ENCODE assay signal across 15 cellular contexts in genomic region chr6:107565165-107565723, GRCh38.
"Had no signal": no experiment of that assay in that cellular context is flagged by ENCODE, and none has a peak within 500 bp of the region (broad histone marks: within the 10 kb centered on the region; RNA-seq: fewer than 3 reads in every experiment).

No MANE protein-coding gene starts in this region.

- H3K27ac ChIP-seq: hepatocyte, neutrophil had no signal

- DNase-seq: activated CD4-positive, CD25-positive, alpha-beta regulatory T cell treated with anti-CD3 and anti-CD28 coated beads, Interleukin-2, amount 50 U/mL, for 72 hours; activated naive CD4-positive, alpha-beta T cell treated with anti-CD3 and anti-CD28 coated beads for 36 hours; activated naive CD8-positive, alpha-beta T cell treated with anti-CD3 and anti-CD28 coated beads, Interleukin-2, amount 50 U/mL, for 24 hours; activated T-cell treated with anti-CD3 and anti-CD28 coated beads for 4 hours; islet precursor cell; posterior cingulate gyrus; right cardiac atrium; T-helper 1 cell; T1000 had no signal

- H3K27ac Mint-ChIP-seq: activated naive CD4-positive, alpha-beta T cell treated with anti-CD3 and anti-CD28 coated beads for 36 hours; activated naive CD8-positive, alpha-beta T cell treated with anti-CD3 and anti-CD28 coated beads, Interleukin-2, amount 50 U/mL, for 24 hours; activated T-helper 2 cell treated with anti-CD3 and anti-CD28 coated beads, Interferon-gamma antibody, Interleukin-2, Interleukin-4, amounts not matched to agents 10 μg/mL and 5 μg/mL and 100 μg/mL, durations not matched to agents 14 hours and 24 hours and 36 hours; stimulated activated naive CD8-positive, alpha-beta T cell treated with anti-CD3 and anti-CD28 coated beads, Interleukin-15, Interleukin-2, amounts not matched to agents 100 ng/mL and 50 ng/mL, for 24 hours had no signal

- ATAC-seq: activated naive CD8-positive, alpha-beta T cell treated with anti-CD3 and anti-CD28 coated beads, Interleukin-2, amount 50 U/mL, for 24 hours; esophagus mucosa had no signal

- H3K4me2 ChIP-seq: hepatocyte had no signal

- H3K79me2 ChIP-seq: hepatocyte had no signal

- H3K9me3 ChIP-seq: neutrophil had no signal

- H3K4me1 Mint-ChIP-seq: activated naive CD8-positive, alpha-beta T cell treated with anti-CD3 and anti-CD28 coated beads, Interleukin-2, amount 50 U/mL, for 24 hours had no signal

- H3K4me3 ChIP-seq: hepatocyte, smooth muscle cell had no signal

- H3K4me3 Mint-ChIP-seq: activated naive CD4-positive, alpha-beta T cell treated with anti-CD3 and anti-CD28 coated beads for 36 hours; activated naive CD8-positive, alpha-beta T cell treated with anti-CD3 and anti-CD28 coated beads, Interleukin-2, amount 50 U/mL, for 24 hours; stimulated activated naive CD8-positive, alpha-beta T cell treated with anti-CD3 and anti-CD28 coated beads, Interleukin-15, Interleukin-2, amounts not matched to agents 100 ng/mL and 50 ng/mL, for 24 hours had no signal

- H3K27me3 ChIP-seq: hepatocyte had no signal

- H2AFZ ChIP-seq: hepatocyte had no signal

- H3K36me3 ChIP-seq: neutrophil had no signal

- H3K9me3 Mint-ChIP-seq: activated naive CD4-positive, alpha-beta T cell treated with anti-CD3 and anti-CD28 coated beads for 36 hours; activated naive CD8-positive, alpha-beta T cell treated with anti-CD3 and anti-CD28 coated beads, Interleukin-2, amount 50 U/mL, for 24 hours; activated T-helper 2 cell treated with anti-CD3 and anti-CD28 coated beads, Interferon-gamma antibody, Interleukin-2, Interleukin-4, amounts not matched to agents 10 μg/mL and 5 μg/mL and 100 μg/mL, durations not matched to agents 14 hours and 24 hours and 36 hours; stimulated activated naive CD8-positive, alpha-beta T cell treated with anti-CD3 and anti-CD28 coated beads, Interleukin-15, Interleukin-2, amounts not matched to agents 100 ng/mL and 50 ng/mL, for 24 hours had no signal
